ENCODE assay signal across 7 cellular contexts in genomic region chr20:35660122-35660937, GRCh38. TPM values are rescaled to one million over a fixed set of nuclear protein-coding genes. Genes with fewer than 3 reads are reported as not detected.
A peak's percentile ranks its signal among the peaks of the same experiment; 100 is the strongest.
DNase-seq lines count a peak whose midpoint lies in the region; ATAC-seq and TF ChIP-seq lines count a peak whose summit lies in the region.

No MANE protein-coding gene starts in this region.

- no peak for TF ChIP-seq POLR2A in HCT116 (IDR thresholded peaks at IDR 0.05; ENCODE audit: borderline replicate concordance, extremely low read depth, insufficient read depth, insufficient read length)

- POLR2A ChIA-PET in HCT116 (lab: Charles Lee) = interaction anchor here (1.0 to 1.1 kb wide), 2 partner anchors 41 to 82 kb away, joined by 3 read pairs; partner anchors contain the start of gene RBM39

- no peak overlapping the region for H2AFZ ChIP-seq in HCT116 (ENCODE audit: low read depth, low read length, poor library complexity, severe bottlenecking)

- no peak for DNase-seq in HCT116 (ENCODE audit: low read depth, low spot score)
- no peak for DNase-seq in T-helper 17 cell
- DNase-seq in endodermal cell = no peak
- DNase-seq in stimulated activated CD4-positive, alpha-beta T cell treated with anti-CD3 and anti-CD28 coated beads, Interleukin-4, amount 100 ng/mL, for 24 hours = peak; percentile 42
- DNase-seq in anterior cingulate cortex (lab: John Stamatoyannopoulos, UW) = no peak
- no peak for DNase-seq in DMS 273 treated with DMSO at 0.1 percent for 48 hours (lab: John Stamatoyannopoulos, UW)

- 95 to 96% methylated on average over 8 to 10 of the region's 10 CpGs for WGBS in endodermal cell (ENCODE audit: insufficient coverage in 1 of 2, insufficient read length in 1 of 2), 2 experiments

- BruUV-seq in HCT116 (replicated peaks; lab: Mats Ljungman, UMichigan) = no TSS peak

- H3K27ac Mint-ChIP-seq in T-helper 17 cell = peak overlapping the region; percentile 99
- peak overlapping the region; percentile 26 for H3K27ac Mint-ChIP-seq in endodermal cell

- H4K20me1 ChIP-seq in HCT116 (ENCODE audit: insufficient read depth) = peaks cover 64% of the 10 kb centered on the region

- TF ChIP-seq CTCF in HCT116 (IDR thresholded peaks at IDR 0.05 in 2 of 3, conservative IDR thresholded peaks at IDR 0.05 in 1 of 3; ENCODE audit: borderline replicate concordance in 1 of 3, insufficient read depth in 1 of 3, low read depth in 2 of 3, low read length in 2 of 3) (no peak), endodermal cell (conservative IDR thresholded peaks at IDR 0.05) (no peak)

- TF ChIP-seq RAD21 in HCT116 (IDR thresholded peaks at IDR 0.05; ENCODE audit: low read depth) = no peak

- H3K9me3 ChIP-seq in HCT116 (ENCODE audit: control insufficient read depth in 1 of 2, insufficient read depth in 1 of 2, low read depth in 1 of 2, low read length in 2 of 2) (no peaks in the 10 kb centered on the region), T-helper 17 cell (ENCODE audit: control insufficient read depth, low read length, poor library complexity, severe bottlenecking) (no peaks in the 10 kb centered on the region), endodermal cell (ENCODE audit: control insufficient read depth, low read length) (no peaks in the 10 kb centered on the region)

- H3K4me1 Mint-ChIP-seq in T-helper 17 cell = peaks cover 57% of the 10 kb centered on the region
- H3K4me1 Mint-ChIP-seq in endodermal cell = peaks cover 23% of the 10 kb centered on the region

- H3K4me3 Mint-ChIP-seq in T-helper 17 cell = peak overlapping the region; percentile 91
- no peak overlapping the region for H3K4me3 Mint-ChIP-seq in endodermal cell

- H3K27me3 ChIP-seq in HCT116 (ENCODE audit: insufficient read depth, low read length) = no peaks in the 10 kb centered on the region
- no peaks in the 10 kb centered on the region for H3K27me3 ChIP-seq in endodermal cell (ENCODE audit: control insufficient read depth, insufficient read depth, low read length, poor library complexity, severe bottlenecking)

- intact Hi-C loops in HCT116 (cut with micrococcal nuclease) = no loop called here

- no peak overlapping the region for H3K4me3 ChIP-seq in HCT116 (replicated peaks in 1 of 2; ENCODE audit: low read depth in 1 of 2, low read length in 2 of 2)
- peak overlapping the region; percentile 95 for H3K4me3 ChIP-seq in endodermal cell (ENCODE audit: low read length)

- peaks cover 0 to 7% of the 10 kb centered on the region in 2 experiments for H3K36me3 ChIP-seq in HCT116 (ENCODE audit: control insufficient read depth in 1 of 2, insufficient read depth in 2 of 2, low read length in 2 of 2)
- peaks cover 21% of the 10 kb centered on the region for H3K36me3 ChIP-seq in endodermal cell (ENCODE audit: control insufficient read depth, insufficient read depth, low read length)

- ATAC-seq in HCT116 (no peak), T-helper 17 cell (no peak), HG03097 (IDR thresholded peaks at IDR 0.05; ENCODE audit: low FRiP score, unreplicated experiment) (no peak)

- RAD21 ChIA-PET in HCT116 (lab: Charles Lee; ENCODE audit: low non-redundant PET in 1 of 2, low total read pairs in 2 of 2, uncharacterized antibody in 2 of 2, unreplicated experiment in 2 of 2) = no interaction called here

- H3K9me2 ChIP-seq in HCT116 (ENCODE audit: insufficient read depth) = no peaks in the 10 kb centered on the region

- peaks cover 94% of the 10 kb centered on the region for H3K79me2 ChIP-seq in HCT116 (ENCODE audit: insufficient read depth, low read length)

- peaks cover 31 to 43% of the 10 kb centered on the region in 2 experiments for H3K4me1 ChIP-seq in HCT116 (ENCODE audit: control insufficient read depth in 1 of 2, insufficient read depth in 2 of 2, low read length in 2 of 2)
- no peaks in the 10 kb centered on the region for H3K4me1 ChIP-seq in endodermal cell (ENCODE audit: control insufficient read depth, insufficient read depth, low read length)

- H3K9me3 Mint-ChIP-seq in endodermal cell = no peaks in the 10 kb centered on the region

- H3K9ac ChIP-seq in HCT116 (ENCODE audit: low read length) = peak overlapping the region; percentile 97
- H3K9ac ChIP-seq in endodermal cell (ENCODE audit: extremely low read depth, low read length, poor library complexity, severe bottlenecking) = no peak overlapping the region

- H3K27me3 Mint-ChIP-seq in T-helper 17 cell = no peaks in the 10 kb centered on the region
- H3K27me3 Mint-ChIP-seq in endodermal cell (ENCODE audit: insufficient read depth) = no peaks in the 10 kb centered on the region

- peak overlapping the region; percentile 80; the same call in 1 of the 2 replicates for H3K4me2 ChIP-seq in HCT116 (ENCODE audit: low read length)

- H3K36me3 Mint-ChIP-seq in T-helper 17 cell (ENCODE audit: low read depth) (peaks cover 2% of the 10 kb centered on the region), endodermal cell (ENCODE audit: low read depth) (peaks cover 14% of the 10 kb centered on the region)

- no peak overlapping the region for H3K27ac ChIP-seq in HCT116 (ENCODE audit: low read depth, low read length)
- H3K27ac ChIP-seq in endodermal cell (ENCODE audit: low read depth, low read length) = no peak overlapping the region

- CTCF ChIA-PET in HCT116 (lab: Charles Lee) = no interaction called here

TF ChIP-seq in HCT116, 20 proteins besides CTCF, POLR2A, EP300 and RAD21:
- no peak for TF ChIP-seq FOSL1 (IDR thresholded peaks at IDR 0.05; ENCODE audit: low read depth)
- no peak for TF ChIP-seq CBX3 (IDR thresholded peaks at IDR 0.05; ENCODE audit: low read depth)
- no peak for TF ChIP-seq EGR1 (IDR thresholded peaks at IDR 0.05; ENCODE audit: low read depth)
- no peak for TF ChIP-seq REST (IDR thresholded peaks at IDR 0.05; ENCODE audit: low read depth)
- TF ChIP-seq MAX (IDR thresholded peaks at IDR 0.05) = no peak

RNA-seq across cellular contexts. Expression of gene CPNE1, which starts 4.4 kb away (rescaled TPM):
- total RNA-seq in HCT116 (2021; ENCODE audit: unreplicated experiment) = 333 TPM
- polyA plus RNA-seq in HCT116 (2012) = 304 and 307 TPM in 2 replicates
- 100 to 1,000 TPM; 215 to 250 TPM for total RNA-seq in T-helper 17 cell
- 100 to 1,000 TPM; 238 to 441 TPM for total RNA-seq in endodermal cell
- 343 TPM for polyA plus RNA-seq in endodermal cell (2013, experiment 1 of 2)
- polyA plus RNA-seq in endodermal cell (2013, experiment 2 of 2) = 307 TPM

RNA-seq across cellular contexts. Expression of gene RBM12, which starts 4.4 kb away (rescaled TPM):
- total RNA-seq in HCT116 (2021; ENCODE audit: unreplicated experiment) (110 TPM), T-helper 17 cell (10 to 100 TPM; 86.0 to 87.8 TPM), endodermal cell (100 to 1,000 TPM; 106 to 158 TPM)
- polyA plus RNA-seq in HCT116 (2012) = 48.6 and 49.1 TPM in 2 replicates
- polyA plus RNA-seq in endodermal cell (2013, experiment 1 of 2) = 81.6 TPM
- 80.8 TPM for polyA plus RNA-seq in endodermal cell (2013, experiment 2 of 2)

RNA-seq across cellular contexts. Expression of gene NFS1, which starts 38.8 kb away (rescaled TPM):
- total RNA-seq in HCT116 (2021; ENCODE audit: unreplicated experiment) (33.9 TPM), T-helper 17 cell (10 to 100 TPM; 16.8 to 19.4 TPM), endodermal cell (10 to 100 TPM; 17.0 to 30.9 TPM)
- polyA plus RNA-seq in HCT116 (2012) = 16.2 and 21.6 TPM in 2 replicates
- polyA plus RNA-seq in endodermal cell (2013, experiment 1 of 2) = 30.1 TPM
- 21.7 TPM for polyA plus RNA-seq in endodermal cell (2013, experiment 2 of 2)

RNA-seq across cellular contexts. Expression of gene ROMO1, which starts 38.9 kb away (rescaled TPM):
- total RNA-seq in HCT116 (2021; ENCODE audit: unreplicated experiment) = 167 TPM
- 257 TPM in 2 replicates for polyA plus RNA-seq in HCT116 (2012)
- total RNA-seq in T-helper 17 cell = 10 to 100 TPM; 35.1 to 37.6 TPM
- total RNA-seq in endodermal cell = 100 to 1,000 TPM; 194 to 243 TPM
- 207 TPM for polyA plus RNA-seq in endodermal cell (2013, experiment 1 of 2)
- 196 TPM for polyA plus RNA-seq in endodermal cell (2013, experiment 2 of 2)

RNA-seq across cellular contexts. Expression of gene SPAG4, which starts 44.7 kb away (rescaled TPM):
- total RNA-seq in HCT116 (2021; ENCODE audit: unreplicated experiment) (6.2 TPM), T-helper 17 cell (10 to 100 TPM; 13.7 to 15.7 TPM), endodermal cell (1 to 10 TPM; 1.7 to 3.5 TPM)
- 10.3 and 12.9 TPM in 2 replicates for polyA plus RNA-seq in HCT116 (2012)
- polyA plus RNA-seq in endodermal cell (2013, experiment 1 of 2) = 5.4 TPM
- polyA plus RNA-seq in endodermal cell (2013, experiment 2 of 2) = 4.2 TPM
